Comparison of ENCODE assay signal across 25 cellular contexts in the genomic region with DNA sequence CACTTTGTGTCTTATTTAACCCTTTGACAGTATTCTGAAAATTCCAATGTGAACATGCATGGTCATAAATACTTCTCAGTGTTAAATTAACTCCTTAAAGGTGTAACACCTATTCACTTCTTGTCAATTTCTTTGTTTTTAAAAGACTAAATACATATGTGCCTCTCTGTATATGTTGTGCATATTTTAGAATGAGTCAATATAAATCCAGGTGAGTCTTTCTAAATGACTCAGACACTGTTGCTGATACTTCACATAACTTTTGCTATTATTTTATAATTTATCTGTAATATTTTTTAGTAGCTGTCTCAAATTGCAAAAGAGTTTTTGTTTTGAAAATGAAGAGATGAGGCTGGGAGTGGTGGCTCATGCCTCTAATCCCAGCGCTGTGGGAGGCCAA.
"Had no signal": no experiment of that assay in that cellular context is flagged by ENCODE, and none has a peak within 500 bp of the region (broad histone marks: within the 10 kb centered on the region; RNA-seq: fewer than 3 reads in every experiment).

No MANE protein-coding gene starts in this region.

- ATAC-seq: activated CD4-positive, alpha-beta T cell treated with anti-CD3 and anti-CD28 coated beads for 36 hours; activated T-helper 17 cell treated with anti-CD3 and anti-CD28 coated beads, Interleukin-2, amount 50 U/mL, for 72 hours; K562 had no signal

- H3K4me3 ChIP-seq: K562, SK-N-MC had no signal

- H3K27ac ChIP-seq: brain microvascular endothelial cell, SK-N-MC, VCaP had no signal

- DNase-seq: activated CD4-positive, alpha-beta memory T cell treated with anti-CD3 and anti-CD28 coated beads, Interleukin-2, amount 10 ng/mL, durations not matched to agents 7 days and 5 days; activated CD4-positive, alpha-beta T cell treated with anti-CD3 and anti-CD28 coated beads for 36 hours; activated CD4-positive, alpha-beta T cell treated with anti-CD3 and anti-CD28 coated beads, Interleukin-2, amount 50 U/mL, for 1 hour; activated gamma-delta T cell; activated naive CD4-positive, alpha-beta T cell treated with anti-CD3 and anti-CD28 coated beads for 36 hours; activated T-cell treated with anti-CD3 and anti-CD28 coated beads for 4 hours; activated T-cell treated with anti-CD3 and anti-CD28 coated beads, Interleukin-2, amount 50 U/mL, for 48 hours; brain microvascular endothelial cell; central memory CD4-positive, alpha-beta T cell; Karpas-422; MM.1S; NCI-H1105; NCI-H1436; NCI-H187; NCI-H2081; NCI-H510A treated with DMSO at 0.1 percent for 48 hours; NCI-H69; NK-92 treated with Interleukin-12 subunit alpha and Interleukin-12 subunit beta, amount 100 ng/mL, for 24 hours; SIG-M5; T-helper 1 cell had no signal

- H3K27me3 ChIP-seq: brain microvascular endothelial cell had no signal

- FAIRE-seq: K562, RCC 7860 had no signal

- H3K36me3 ChIP-seq: brain microvascular endothelial cell had no signal
